Comparison of ENCODE assay signal across 1 cellular context in the genomic region with DNA sequence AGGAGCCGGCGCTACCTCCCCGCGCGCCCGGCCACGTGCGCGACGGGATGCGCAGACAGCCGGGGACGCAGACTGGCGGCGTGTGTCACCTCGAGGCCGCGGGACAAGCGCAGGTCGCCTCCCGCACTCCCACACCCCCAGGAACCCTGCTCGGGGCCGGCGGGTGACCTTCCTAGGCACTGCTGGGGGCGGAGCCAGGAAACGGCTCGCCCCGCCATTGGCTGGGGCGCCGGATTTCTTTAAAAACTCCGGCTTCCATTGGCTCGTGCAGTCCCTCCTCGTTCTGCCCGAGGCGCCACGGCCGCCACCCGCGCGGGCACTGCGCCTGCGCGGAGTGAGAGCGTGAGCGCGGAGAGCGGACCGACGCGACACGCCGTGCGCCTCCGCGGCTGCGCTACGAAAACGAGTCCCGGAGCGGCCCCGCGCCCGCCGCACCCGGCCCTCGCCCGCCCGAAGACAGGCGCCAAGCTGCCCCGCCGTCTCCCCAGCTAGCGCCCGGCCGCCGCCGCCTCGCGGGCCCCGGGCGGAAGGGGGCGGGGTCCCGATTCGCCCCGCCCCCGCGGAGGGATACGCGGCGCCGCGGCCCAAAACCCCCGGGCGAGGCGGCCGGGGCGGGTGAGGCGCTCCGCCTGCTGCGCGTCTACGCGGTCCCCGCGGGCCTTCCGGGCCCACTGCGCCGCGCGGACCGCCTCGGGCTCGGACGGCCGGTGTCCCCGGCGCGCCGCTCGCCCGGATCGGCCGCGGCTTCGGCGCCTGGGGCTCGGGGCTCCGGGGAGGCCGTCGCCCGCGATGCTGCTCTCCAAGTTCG.
TF ChIP-seq lines count a peak whose summit lies in the region.

Gene PIM3, plus strand, starts transcription at position 614 of the 808 bp plus-strand sequence. Its CDS starts 176 bp downstream, at position 790.

TF ChIP-seq in HepG2, 621 proteins besides CTCF, POLR2A, EP300 and RAD21 (continued from another document and continues in another):
- TF ChIP-seq, protein P1, sequence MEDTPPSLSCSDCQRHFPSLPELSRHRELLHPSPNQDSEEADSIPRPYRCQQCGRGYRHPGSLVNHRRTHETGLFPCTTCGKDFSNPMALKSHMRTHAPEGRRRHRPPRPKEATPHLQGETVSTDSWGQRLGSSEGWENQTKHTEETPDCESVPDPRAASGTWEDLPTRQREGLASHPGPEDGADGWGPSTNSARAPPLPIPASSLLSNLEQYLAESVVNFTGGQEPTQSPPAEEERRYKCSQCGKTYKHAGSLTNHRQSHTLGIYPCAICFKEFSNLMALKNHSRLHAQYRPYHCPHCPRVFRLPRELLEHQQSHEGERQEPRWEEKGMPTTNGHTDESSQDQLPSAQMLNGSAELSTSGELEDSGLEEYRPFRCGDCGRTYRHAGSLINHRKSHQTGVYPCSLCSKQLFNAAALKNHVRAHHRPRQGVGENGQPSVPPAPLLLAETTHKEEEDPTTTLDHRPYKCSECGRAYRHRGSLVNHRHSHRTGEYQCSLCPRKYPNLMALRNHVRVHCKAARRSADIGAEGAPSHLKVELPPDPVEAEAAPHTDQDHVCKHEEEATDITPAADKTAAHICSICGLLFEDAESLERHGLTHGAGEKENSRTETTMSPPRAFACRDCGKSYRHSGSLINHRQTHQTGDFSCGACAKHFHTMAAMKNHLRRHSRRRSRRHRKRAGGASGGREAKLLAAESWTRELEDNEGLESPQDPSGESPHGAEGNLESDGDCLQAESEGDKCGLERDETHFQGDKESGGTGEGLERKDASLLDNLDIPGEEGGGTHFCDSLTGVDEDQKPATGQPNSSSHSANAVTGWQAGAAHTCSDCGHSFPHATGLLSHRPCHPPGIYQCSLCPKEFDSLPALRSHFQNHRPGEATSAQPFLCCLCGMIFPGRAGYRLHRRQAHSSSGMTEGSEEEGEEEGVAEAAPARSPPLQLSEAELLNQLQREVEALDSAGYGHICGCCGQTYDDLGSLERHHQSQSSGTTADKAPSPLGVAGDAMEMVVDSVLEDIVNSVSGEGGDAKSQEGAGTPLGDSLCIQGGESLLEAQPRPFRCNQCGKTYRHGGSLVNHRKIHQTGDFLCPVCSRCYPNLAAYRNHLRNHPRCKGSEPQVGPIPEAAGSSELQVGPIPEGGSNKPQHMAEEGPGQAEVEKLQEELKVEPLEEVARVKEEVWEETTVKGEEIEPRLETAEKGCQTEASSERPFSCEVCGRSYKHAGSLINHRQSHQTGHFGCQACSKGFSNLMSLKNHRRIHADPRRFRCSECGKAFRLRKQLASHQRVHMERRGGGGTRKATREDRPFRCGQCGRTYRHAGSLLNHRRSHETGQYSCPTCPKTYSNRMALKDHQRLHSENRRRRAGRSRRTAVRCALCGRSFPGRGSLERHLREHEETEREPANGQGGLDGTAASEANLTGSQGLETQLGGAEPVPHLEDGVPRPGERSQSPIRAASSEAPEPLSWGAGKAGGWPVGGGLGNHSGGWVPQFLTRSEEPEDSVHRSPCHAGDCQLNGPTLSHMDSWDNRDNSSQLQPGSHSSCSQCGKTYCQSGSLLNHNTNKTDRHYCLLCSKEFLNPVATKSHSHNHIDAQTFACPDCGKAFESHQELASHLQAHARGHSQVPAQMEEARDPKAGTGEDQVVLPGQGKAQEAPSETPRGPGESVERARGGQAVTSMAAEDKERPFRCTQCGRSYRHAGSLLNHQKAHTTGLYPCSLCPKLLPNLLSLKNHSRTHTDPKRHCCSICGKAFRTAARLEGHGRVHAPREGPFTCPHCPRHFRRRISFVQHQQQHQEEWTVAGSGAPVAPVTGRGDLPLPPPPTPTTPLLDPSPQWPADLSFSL (CRISPR knock-in tag; IDR thresholded peaks at IDR 0.05) = 0 out of 2 replicates have a peak, but pooled peaks have one; percentile 11
- TF ChIP-seq, protein P2, sequence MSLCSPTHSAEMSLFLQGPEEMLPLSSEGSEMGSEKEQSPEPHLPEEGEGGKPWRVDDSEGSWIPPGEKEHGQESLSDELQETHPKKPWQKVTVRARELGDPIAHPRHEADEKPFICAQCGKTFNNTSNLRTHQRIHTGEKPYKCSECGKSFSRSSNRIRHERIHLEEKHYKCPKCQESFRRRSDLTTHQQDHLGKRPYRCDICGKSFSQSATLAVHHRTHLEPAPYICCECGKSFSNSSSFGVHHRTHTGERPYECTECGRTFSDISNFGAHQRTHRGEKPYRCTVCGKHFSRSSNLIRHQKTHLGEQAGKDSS (CRISPR knock-in tag; IDR thresholded peaks at IDR 0.05; ENCODE audit: borderline replicate concordance, low read depth) = 0 out of 2 replicates have a peak, but pooled peaks have one; percentile 11
- peak; percentile 73; the same call in 1 of the 2 replicates for TF ChIP-seq ESRRA (CRISPR knock-in tag; IDR thresholded peaks at IDR 0.05; ENCODE audit: low read depth)
- TF ChIP-seq HMG20B (CRISPR knock-in tag; conservative IDR thresholded peaks at IDR 0.05) = peak; percentile 50; the same call in 1 of the 2 replicates
- peak; percentile 68; the same call in 1 of the 2 replicates for TF ChIP-seq CENPT (CRISPR knock-in tag; IDR thresholded peaks at IDR 0.05; ENCODE audit: low read depth)
- TF ChIP-seq ZNF644 (CRISPR knock-in tag; IDR thresholded peaks at IDR 0.05; ENCODE audit: low read depth) = no peak
- no peak for TF ChIP-seq IKZF5 (CRISPR knock-in tag; IDR thresholded peaks at IDR 0.05)
- TF ChIP-seq ZNF788 (CRISPR knock-in tag; IDR thresholded peaks at IDR 0.05; ENCODE audit: borderline replicate concordance) = 0 out of 2 replicates have a peak, but pooled peaks have one; percentile 76
- TF ChIP-seq, protein P3, sequence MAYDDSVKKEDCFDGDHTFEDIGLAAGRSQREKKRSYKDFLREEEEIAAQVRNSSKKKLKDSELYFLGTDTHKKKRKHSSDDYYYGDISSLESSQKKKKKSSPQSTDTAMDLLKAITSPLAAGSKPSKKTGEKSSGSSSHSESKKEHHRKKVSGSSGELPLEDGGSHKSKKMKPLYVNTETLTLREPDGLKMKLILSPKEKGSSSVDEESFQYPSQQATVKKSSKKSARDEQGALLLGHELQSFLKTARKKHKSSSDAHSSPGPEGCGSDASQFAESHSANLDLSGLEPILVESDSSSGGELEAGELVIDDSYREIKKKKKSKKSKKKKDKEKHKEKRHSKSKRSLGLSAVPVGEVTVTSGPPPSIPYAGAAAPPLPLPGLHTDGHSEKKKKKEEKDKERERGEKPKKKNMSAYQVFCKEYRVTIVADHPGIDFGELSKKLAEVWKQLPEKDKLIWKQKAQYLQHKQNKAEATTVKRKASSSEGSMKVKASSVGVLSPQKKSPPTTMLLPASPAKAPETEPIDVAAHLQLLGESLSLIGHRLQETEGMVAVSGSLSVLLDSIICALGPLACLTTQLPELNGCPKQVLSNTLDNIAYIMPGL (CRISPR knock-in tag; IDR thresholded peaks at IDR 0.05; ENCODE audit: borderline replicate concordance in 1 of 2, low read depth in 1 of 2) = 0 out of 4 replicates have a peak, but pooled peaks of 1 of the 2 experiments have one; percentile 64
- TF ChIP-seq KDM4B (CRISPR knock-in tag; IDR thresholded peaks at IDR 0.05) = no peak
- TF ChIP-seq ZNF496 (CRISPR knock-in tag; IDR thresholded peaks at IDR 0.05; ENCODE audit: insufficient replicate concordance) = no peak
- TF ChIP-seq, protein P4, sequence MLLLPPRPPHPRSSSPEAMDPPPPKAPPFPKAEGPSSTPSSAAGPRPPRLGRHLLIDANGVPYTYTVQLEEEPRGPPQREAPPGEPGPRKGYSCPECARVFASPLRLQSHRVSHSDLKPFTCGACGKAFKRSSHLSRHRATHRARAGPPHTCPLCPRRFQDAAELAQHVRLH (CRISPR knock-in tag; IDR thresholded peaks at IDR 0.05; ENCODE audit: borderline replicate concordance, low read depth) = 0 out of 2 replicates have a peak, but pooled peaks have one; percentile 47
- peak; percentile 67 for TF ChIP-seq RXRA (CRISPR knock-in tag; IDR thresholded peaks at IDR 0.05)
- TF ChIP-seq ZNF619 (CRISPR knock-in tag; IDR thresholded peaks at IDR 0.05) = no peak
- peak; percentile 99 for TF ChIP-seq ZSCAN29 (CRISPR knock-in tag; conservative IDR thresholded peaks at IDR 0.05)
- TF ChIP-seq ZNF777 (CRISPR knock-in tag; IDR thresholded peaks at IDR 0.05) = peak; percentile 83
- peak in 1 of 2 experiments; percentile 50; a peak in 1 of 4 replicates for TF ChIP-seq KLF16 (CRISPR knock-in tag; IDR thresholded peaks at IDR 0.05)
- TF ChIP-seq FOXK2 (IDR thresholded peaks at IDR 0.05) = no peak
- peak; percentile 69 for TF ChIP-seq BHLHE40 (IDR thresholded peaks at IDR 0.05; ENCODE audit: low read length)
- TF ChIP-seq ARHGAP35 (CRISPR knock-in tag; IDR thresholded peaks at IDR 0.05; ENCODE audit: borderline replicate concordance) = 0 out of 2 replicates have a peak, but pooled peaks have one; percentile 56
- TF ChIP-seq TFE3 (CRISPR knock-in tag; IDR thresholded peaks at IDR 0.05) = peak; percentile 49; the same call in 1 of the 2 replicates
- TF ChIP-seq ZNF234 (CRISPR knock-in tag; conservative IDR thresholded peaks at IDR 0.05) = 0 out of 2 replicates have a peak, but pooled peaks have one; percentile 19
- peak; percentile 64; the same call in 1 of the 2 replicates for TF ChIP-seq ZMYM4 (CRISPR knock-in tag; IDR thresholded peaks at IDR 0.05)
- no peak for TF ChIP-seq PREB (CRISPR knock-in tag; IDR thresholded peaks at IDR 0.05)
- TF ChIP-seq ZBTB38 (CRISPR knock-in tag; IDR thresholded peaks at IDR 0.05) = peak; percentile 81; the same call in 1 of the 2 replicates
- TF ChIP-seq JARID2 (CRISPR knock-in tag; IDR thresholded peaks at IDR 0.05; ENCODE audit: insufficient replicate concordance) = no peak
- TF ChIP-seq, protein P5, sequence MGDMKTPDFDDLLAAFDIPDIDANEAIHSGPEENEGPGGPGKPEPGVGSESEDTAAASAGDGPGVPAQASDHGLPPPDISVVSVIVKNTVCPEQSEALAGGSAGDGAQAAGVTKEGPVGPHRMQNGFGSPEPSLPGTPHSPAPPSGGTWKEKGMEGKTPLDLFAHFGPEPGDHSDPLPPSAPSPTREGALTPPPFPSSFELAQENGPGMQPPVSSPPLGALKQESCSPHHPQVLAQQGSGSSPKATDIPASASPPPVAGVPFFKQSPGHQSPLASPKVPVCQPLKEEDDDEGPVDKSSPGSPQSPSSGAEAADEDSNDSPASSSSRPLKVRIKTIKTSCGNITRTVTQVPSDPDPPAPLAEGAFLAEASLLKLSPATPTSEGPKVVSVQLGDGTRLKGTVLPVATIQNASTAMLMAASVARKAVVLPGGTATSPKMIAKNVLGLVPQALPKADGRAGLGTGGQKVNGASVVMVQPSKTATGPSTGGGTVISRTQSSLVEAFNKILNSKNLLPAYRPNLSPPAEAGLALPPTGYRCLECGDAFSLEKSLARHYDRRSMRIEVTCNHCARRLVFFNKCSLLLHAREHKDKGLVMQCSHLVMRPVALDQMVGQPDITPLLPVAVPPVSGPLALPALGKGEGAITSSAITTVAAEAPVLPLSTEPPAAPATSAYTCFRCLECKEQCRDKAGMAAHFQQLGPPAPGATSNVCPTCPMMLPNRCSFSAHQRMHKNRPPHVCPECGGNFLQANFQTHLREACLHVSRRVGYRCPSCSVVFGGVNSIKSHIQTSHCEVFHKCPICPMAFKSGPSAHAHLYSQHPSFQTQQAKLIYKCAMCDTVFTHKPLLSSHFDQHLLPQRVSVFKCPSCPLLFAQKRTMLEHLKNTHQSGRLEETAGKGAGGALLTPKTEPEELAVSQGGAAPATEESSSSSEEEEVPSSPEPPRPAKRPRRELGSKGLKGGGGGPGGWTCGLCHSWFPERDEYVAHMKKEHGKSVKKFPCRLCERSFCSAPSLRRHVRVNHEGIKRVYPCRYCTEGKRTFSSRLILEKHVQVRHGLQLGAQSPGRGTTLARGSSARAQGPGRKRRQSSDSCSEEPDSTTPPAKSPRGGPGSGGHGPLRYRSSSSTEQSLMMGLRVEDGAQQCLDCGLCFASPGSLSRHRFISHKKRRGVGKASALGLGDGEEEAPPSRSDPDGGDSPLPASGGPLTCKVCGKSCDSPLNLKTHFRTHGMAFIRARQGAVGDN (CRISPR knock-in tag; IDR thresholded peaks at IDR 0.05) = peak; percentile 92
- TF ChIP-seq, protein P6, sequence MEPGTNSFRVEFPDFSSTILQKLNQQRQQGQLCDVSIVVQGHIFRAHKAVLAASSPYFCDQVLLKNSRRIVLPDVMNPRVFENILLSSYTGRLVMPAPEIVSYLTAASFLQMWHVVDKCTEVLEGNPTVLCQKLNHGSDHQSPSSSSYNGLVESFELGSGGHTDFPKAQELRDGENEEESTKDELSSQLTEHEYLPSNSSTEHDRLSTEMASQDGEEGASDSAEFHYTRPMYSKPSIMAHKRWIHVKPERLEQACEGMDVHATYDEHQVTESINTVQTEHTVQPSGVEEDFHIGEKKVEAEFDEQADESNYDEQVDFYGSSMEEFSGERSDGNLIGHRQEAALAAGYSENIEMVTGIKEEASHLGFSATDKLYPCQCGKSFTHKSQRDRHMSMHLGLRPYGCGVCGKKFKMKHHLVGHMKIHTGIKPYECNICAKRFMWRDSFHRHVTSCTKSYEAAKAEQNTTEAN (CRISPR knock-in tag; conservative IDR thresholded peaks at IDR 0.05) = peak; percentile 26
- no peak for TF ChIP-seq NPAS2 (CRISPR knock-in tag; IDR thresholded peaks at IDR 0.05; ENCODE audit: borderline replicate concordance)
- no peak for TF ChIP-seq SP1 (IDR thresholded peaks at IDR 0.05)
- peak; percentile 84 for TF ChIP-seq SP1 (CRISPR knock-in tag; IDR thresholded peaks at IDR 0.05)
